In genomic region chr16:57985204-57986121, GRCh38 we compare ENCODE assay signal across 8 cellular contexts. TPM values are rescaled to one million over a fixed set of nuclear protein-coding genes. Genes with fewer than 3 reads are reported as not detected.
DNase-seq lines count a peak whose midpoint lies in the region; ATAC-seq and TF ChIP-seq lines count a peak whose summit lies in the region.

No MANE protein-coding gene starts in this region.

- H3K4me3 Mint-ChIP-seq in Caco-2 (ENCODE audit: unreplicated experiment) = no peak overlapping the region
- peak overlapping the region; percentile 92 to 94 for H3K4me3 Mint-ChIP-seq in effector memory CD8-positive, alpha-beta T cell
- peak overlapping the region; percentile 87 to 97 (median 92) for H3K4me3 Mint-ChIP-seq in naive thymus-derived CD8-positive, alpha-beta T cell

- intact Hi-C loops in Caco-2 (cut with micrococcal nuclease; ENCODE audit: unreplicated experiment) = loop anchor here (5.0 kb wide), 1 partner anchor 188 kb away; no protein-coding TSS in a partner anchor

- H3K4me1 ChIP-seq in Caco-2 = peaks cover 22% of the 10 kb centered on the region

- H3K4me1 Mint-ChIP-seq in Caco-2 (ENCODE audit: low read depth, unreplicated experiment) = peaks cover 7% of the 10 kb centered on the region
- H3K4me1 Mint-ChIP-seq in effector memory CD8-positive, alpha-beta T cell (ENCODE audit: low read depth in 2 of 2) = peaks cover 13 to 18% of the 10 kb centered on the region in 2 donors
- peaks cover 3 to 22% (median 18%) of the 10 kb centered on the region in 4 donors for H3K4me1 Mint-ChIP-seq in naive thymus-derived CD8-positive, alpha-beta T cell

- no peak for TF ChIP-seq POLR2A in GM18505 (IDR thresholded peaks at IDR 0.05; ENCODE audit: borderline replicate concordance, extremely low read depth, insufficient read depth, insufficient read length)

- peak; percentile 10 for ATAC-seq in HG03521 (IDR thresholded peaks at IDR 0.05; ENCODE audit: unreplicated experiment)
- ATAC-seq in effector memory CD8-positive, alpha-beta T cell (replicated peaks) = peak; percentile 46
- ATAC-seq in naive thymus-derived CD8-positive, alpha-beta T cell = peak; percentile 63 to 74
- ATAC-seq in GM18505 (IDR thresholded peaks at IDR 0.05; ENCODE audit: unreplicated experiment) = no peak

- no peaks in the 10 kb centered on the region for H3K36me3 ChIP-seq in Caco-2 (ENCODE audit: control insufficient read depth, insufficient read depth, low read length)

- peak; percentile 34 to 38 for DNase-seq in Caco-2
- DNase-seq in effector memory CD8-positive, alpha-beta T cell = no peak
- no peak for DNase-seq in naive thymus-derived CD8-positive, alpha-beta T cell
- no peak for DNase-seq in globus pallidus (ENCODE audit: low spot score)
- no peak for DNase-seq in amygdala (lab: John Stamatoyannopoulos, UW)
- DNase-seq in NCI-H82 (lab: John Stamatoyannopoulos, UW) = no peak

- CTCF ChIA-PET in Caco-2 (lab: Charles Lee) = interaction anchor here (1.0 kb wide), 1 partner anchor 40 kb away, joined by 3 read pairs; no protein-coding TSS in a partner anchor

- POLR2A ChIA-PET in Caco-2 (lab: Charles Lee) = no interaction called here
- POLR2A ChIA-PET in naive thymus-derived CD8-positive, alpha-beta T cell (lab: Charles Lee) = interaction anchor here (0.7 to 4.7 kb wide), 3 partner anchors 14 to 144 kb away, joined by 3 to 26 read pairs (median 18); partner anchors contain the start of genes CFAP20, USB1 and ZNF319

- H3K36me3 Mint-ChIP-seq in Caco-2 (ENCODE audit: insufficient read depth, unreplicated experiment) = no peaks in the 10 kb centered on the region
- no peaks in the 10 kb centered on the region for H3K36me3 Mint-ChIP-seq in effector memory CD8-positive, alpha-beta T cell (ENCODE audit: insufficient read depth)
- no peaks in the 10 kb centered on the region for H3K36me3 Mint-ChIP-seq in naive thymus-derived CD8-positive, alpha-beta T cell

- no TSS peak for BruUV-seq in Caco-2 (replicated peaks; lab: Mats Ljungman, UMichigan)

- no peak for TF ChIP-seq CTCF in Caco-2 (IDR thresholded peaks at IDR 0.05; ENCODE audit: insufficient read depth in 1 of 2, low read depth in 1 of 2, low read length in 1 of 2, severe bottlenecking in 1 of 2, unreplicated experiment in 1 of 2)

- H3K4me3 ChIP-seq in Caco-2 (ENCODE audit: low read depth, low read length) = no peak overlapping the region

- peak overlapping the region; percentile 83 for H3K27ac Mint-ChIP-seq in Caco-2 (ENCODE audit: unreplicated experiment)
- peak overlapping the region; percentile 54 to 91 for H3K27ac Mint-ChIP-seq in effector memory CD8-positive, alpha-beta T cell
- H3K27ac Mint-ChIP-seq in naive thymus-derived CD8-positive, alpha-beta T cell = peak overlapping the region; percentile 45 to 94 (median 90)

- H3K27me3 Mint-ChIP-seq in Caco-2 (ENCODE audit: insufficient read depth, unreplicated experiment) = no peaks in the 10 kb centered on the region
- peaks cover 0 to 5% of the 10 kb centered on the region in 2 donors for H3K27me3 Mint-ChIP-seq in effector memory CD8-positive, alpha-beta T cell
- H3K27me3 Mint-ChIP-seq in naive thymus-derived CD8-positive, alpha-beta T cell = no peaks in the 10 kb centered on the region

- no peaks in the 10 kb centered on the region for H3K27me3 ChIP-seq in Caco-2 (replicated peaks; ENCODE audit: control insufficient read depth, insufficient read depth, low read length)

- H3K9me3 Mint-ChIP-seq in Caco-2 (ENCODE audit: unreplicated experiment) = no peaks in the 10 kb centered on the region
- H3K9me3 Mint-ChIP-seq in effector memory CD8-positive, alpha-beta T cell = no peaks in the 10 kb centered on the region
- H3K9me3 Mint-ChIP-seq in naive thymus-derived CD8-positive, alpha-beta T cell = no peaks in the 10 kb centered on the region

- no peaks in the 10 kb centered on the region for H3K9me3 ChIP-seq in Caco-2

RNA-seq across cellular contexts. Expression of gene CNGB1, which starts 14.5 kb away (rescaled TPM):
- total RNA-seq in Caco-2 (2022) = not detected in 2 replicates
- not detected for total RNA-seq in naive thymus-derived CD8-positive, alpha-beta T cell
- polyA plus RNA-seq in naive thymus-derived CD8-positive, alpha-beta T cell = not detected

RNA-seq across cellular contexts. Expression of gene ZNF319, which starts 15.0 kb away (rescaled TPM):
- 13.3 and 16.3 TPM in 2 replicates for total RNA-seq in Caco-2 (2022)
- 10 to 100 TPM; 20.2 to 21.6 TPM for total RNA-seq in naive thymus-derived CD8-positive, alpha-beta T cell
- polyA plus RNA-seq in naive thymus-derived CD8-positive, alpha-beta T cell = 10 to 100 TPM in 1 of 3 donors, 1 to 10 TPM in 2; 3.7 to 10.7 (median 6.0) TPM

RNA-seq across cellular contexts. Expression of gene USB1, which starts 15.7 kb away (rescaled TPM):
- 90.5 and 91.2 TPM in 2 replicates for total RNA-seq in Caco-2 (2022)
- 10 to 100 TPM; 30.2 to 31.4 TPM for total RNA-seq in naive thymus-derived CD8-positive, alpha-beta T cell
- 10 to 100 TPM; 31.1 to 36.4 (median 32.8) TPM for polyA plus RNA-seq in naive thymus-derived CD8-positive, alpha-beta T cell

RNA-seq across cellular contexts. Expression of gene MMP15, which starts 40.1 kb away (rescaled TPM):
- 27.0 and 27.3 TPM in 2 replicates for total RNA-seq in Caco-2 (2022)
- total RNA-seq in naive thymus-derived CD8-positive, alpha-beta T cell = under 1 TPM; 0.25 to 0.36 TPM
- under 1 TPM in 1 of 3 donors, not detected in 2; 0.06 TPM for polyA plus RNA-seq in naive thymus-derived CD8-positive, alpha-beta T cell

Comparison
In these comparisons a context has a peak if more than half of its experiments do, and no peak if none do; other contexts are left out.
1. DNase-seq: peak in Caco-2 (2 of 2); none in effector memory CD8-positive, alpha-beta T cell (0 of 3), naive thymus-derived CD8-positive, alpha-beta T cell (0 of 10), globus pallidus (single experiment), amygdala (0 of 56) and NCI-H82 (single experiment).
2. Peak in every context shown above with its lines, with median percentiles within 50 percentile points of each other: H3K27ac Mint-ChIP-seq.